ENCODE assay signal across 8 cellular contexts in genomic region chr16:89241187-89242003, GRCh38. TPM values are rescaled to one million over a fixed set of nuclear protein-coding genes. Genes with fewer than 3 reads are reported as not detected.
DNase-seq lines count a peak whose midpoint lies in the region; ATAC-seq, FAIRE-seq and TF ChIP-seq lines count a peak whose summit lies in the region.

No MANE protein-coding gene starts in this region.

- H3K36me3 ChIP-seq in pancreas (no peaks in the 10 kb centered on the region), thyroid gland (no peaks in the 10 kb centered on the region)

- WGBS in pancreas, 2 donors: 2 to 4% methylated on average over 38 to 39 of the region's 39 CpGs
- WGBS in thyroid gland, 2 donors: 7% methylated on average over 35 to 39 of the region's 39 CpGs

- in situ Hi-C loops in Caki2 (cut with HindIII; ENCODE audit: low pct_unique_long_range_greater_than_20kb, low sequenced_read_pairs): no loop called here

- no peak for FAIRE-seq in pancreas (lab: Jason Lieb, UNC)

- H3K9me3 Mint-ChIP-seq in activated naive CD8-positive, alpha-beta T cell (ENCODE audit: low read depth): no peaks in the 10 kb centered on the region

- peak; percentile 54 for ATAC-seq in GM21381 (IDR thresholded peaks at IDR 0.05; ENCODE audit: unreplicated experiment)
- ATAC-seq in Right ventricle myocardium inferior: peak; percentile 74
- peak; percentile 71 to 77 (median 74) for ATAC-seq in pancreas

- peak overlapping the region; percentile 30 to 84 (median 74) for H3K4me3 ChIP-seq in pancreas
- peak overlapping the region; percentile 8 to 60 (median 14) for H3K4me3 ChIP-seq in thyroid gland (replicated peaks in 1 of 3)

- intact Hi-C loops in Right ventricle myocardium inferior (cut with DNase I) (loop anchor here (5.0 to 10.0 kb wide), 3 partner anchors 46 to 403 kb away; partner anchors contain the start of gene SPG7), pancreas (cut with DNase I) (no loop called here), thyroid gland (cut with DNase I) (loop anchor here (5.0 kb wide), 1 partner anchor 46 kb away; no protein-coding TSS in a partner anchor)

- peak; percentile 78 for DNase-seq in Caki2 (ENCODE audit: low read depth)
- DNase-seq in KG1 (lab: John Stamatoyannopoulos, UW): peak; percentile 42
- DNase-seq in SKM-1 (lab: John Stamatoyannopoulos, UW; ENCODE audit: unreplicated experiment): peak; percentile 28
- peak; percentile 86 for DNase-seq in Right ventricle myocardium inferior (ENCODE audit: missing footprints)
- peak; percentile 70 to 89 (median 76) for DNase-seq in pancreas
- DNase-seq in thyroid gland: peak; percentile 53 to 64

- H3K36me3 Mint-ChIP-seq in activated naive CD8-positive, alpha-beta T cell: no peaks in the 10 kb centered on the region

- H3K4me1 ChIP-seq in pancreas: no peaks in the 10 kb centered on the region
- H3K4me1 ChIP-seq in thyroid gland: peaks cover 4% of the 10 kb centered on the region in 2 donors

- H3K27ac Mint-ChIP-seq in activated naive CD8-positive, alpha-beta T cell: peak overlapping the region; percentile 99

- peak in 1 of 2 donors; percentile 72 for TF ChIP-seq POLR2A in thyroid gland (IDR thresholded peaks at IDR 0.05)

- H3K27me3 Mint-ChIP-seq in activated naive CD8-positive, alpha-beta T cell: no peaks in the 10 kb centered on the region

- no peak for TF ChIP-seq CTCF in pancreas (IDR thresholded peaks at IDR 0.05)
- no peak for TF ChIP-seq CTCF in thyroid gland (IDR thresholded peaks at IDR 0.05)

- peak overlapping the region; percentile 76 to 95 (median 91) for H3K27ac ChIP-seq in pancreas
- peak overlapping the region; percentile 54 to 91 (median 77) for H3K27ac ChIP-seq in thyroid gland

- peaks cover 18% of the 10 kb centered on the region for H3K4me1 Mint-ChIP-seq in activated naive CD8-positive, alpha-beta T cell (ENCODE audit: low read depth)

- H3K9me3 ChIP-seq in pancreas (no peaks in the 10 kb centered on the region), thyroid gland (no peaks in the 10 kb centered on the region)

- H3K27me3 ChIP-seq in pancreas: no peaks in the 10 kb centered on the region
- no peaks in the 10 kb centered on the region for H3K27me3 ChIP-seq in thyroid gland

- H3K4me3 Mint-ChIP-seq in activated naive CD8-positive, alpha-beta T cell: peak overlapping the region; percentile 98

RNA-seq across cellular contexts. Expression of gene ZNF778, which starts 23.9 kb away (rescaled TPM):
- 8.7 and 14.5 TPM in 2 replicates for total RNA-seq in Caki2 (2014; rRNA removed; shearing (Covaris generic); ENCODE audit: low replicate concordance)
- 6.9 TPM for total RNA-seq in Right ventricle myocardium inferior
- total RNA-seq in pancreas: 10 to 100 TPM in 1 of 6 donors, 1 to 10 TPM in 5; 4.9 to 10.3 (median 6.3) TPM
- polyA plus RNA-seq in pancreas: 1 to 10 TPM; 1.2 to 3.3 TPM
- total RNA-seq in thyroid gland: 10 to 100 TPM; 17.5 to 36.4 (median 30.9) TPM

RNA-seq across cellular contexts. Expression of gene SLC22A31, which starts 41.1 kb away (rescaled TPM):
- total RNA-seq in Caki2 (2014; rRNA removed; shearing (Covaris generic); ENCODE audit: low replicate concordance): not detected in 2 replicates
- total RNA-seq in Right ventricle myocardium inferior (not detected), pancreas (10 to 100 TPM in 4 of 6 donors, 1 to 10 TPM in 1, under 1 TPM in 1; 0.37 to 49.7 (median 39.0) TPM), thyroid gland (under 1 TPM in 1 of 4 donors, not detected in 3; 0.54 TPM)
- polyA plus RNA-seq in pancreas: 100 to 1,000 TPM in 1 of 2 donors, 1 to 10 TPM in 1; 3.8 to 131 TPM

Comparison
In these comparisons a context has a peak if more than half of its experiments do, and no peak if none do; other contexts are left out.
1. Peak in every context shown above with its lines: DNase-seq, ATAC-seq, H3K4me3 ChIP-seq and H3K27ac ChIP-seq.
2. DNase-seq: peak in every context shown above with its lines; median percentile 86 in Right ventricle myocardium inferior; 78 in Caki2; 76 in pancreas; 58 in thyroid gland; 42 in KG1; 28 in SKM-1.
3. intact Hi-C loops: an anchor here in Right ventricle myocardium inferior (5.0 to 10.0 kb wide) and thyroid gland (5.0 kb wide); none called in pancreas.